Comparison of ENCODE assay signal across 1 cellular context in genomic region chr12:43847945-43848507, GRCh38.
TF ChIP-seq lines count a peak whose summit lies in the region.
"Not testable (repeated sequence)": the region's sequence is repeated elsewhere in the genome, so short reads cannot be mapped to it uniquely, and the experiment has no call there.

No MANE protein-coding gene starts in this region.

TF ChIP-seq in K562, 482 proteins besides CTCF, POLR2A, EP300 and RAD21:
- TF ChIP-seq NR2C2 (CRISPR knock-in tag; IDR thresholded peaks at IDR 0.05) = not testable (repeated sequence)
- TF ChIP-seq NR2C2 (tag; IDR thresholded peaks at IDR 0.05) (peak; percentile 74; the same call in 1 of the 2 replicates), TRIM24 (IDR thresholded peaks at IDR 0.05) (peak; percentile 23 to 74; a peak in 2 of 4 replicates), ESRRA (IDR thresholded peaks at IDR 0.05; ENCODE audit: borderline replicate concordance, low read depth) (peak; percentile 18; the same call in 1 of the 2 replicates), SOX6 (IDR thresholded peaks at IDR 0.05) (peak; percentile 75; the same call in 1 of the 2 replicates), NR2C1 (IDR thresholded peaks at IDR 0.05) (peak; percentile 80), NR2C1 (tag; IDR thresholded peaks at IDR 0.05) (peak; percentile 90), ZNF445 (CRISPR knock-in tag; IDR thresholded peaks at IDR 0.05; ENCODE audit: low read depth) (peak; percentile 83; the same call in 1 of the 2 replicates), SMAD3 (CRISPR knock-in tag; conservative IDR thresholded peaks at IDR 0.05) (0 out of 2 replicates have a peak, but pooled peaks have one; percentile 8), SMARCE1 (IDR thresholded peaks at IDR 0.05) (peak; percentile 13; the same call in 1 of the 2 replicates), TRIM28 (IDR thresholded peaks at IDR 0.05) (0 out of 2 replicates have a peak, but pooled peaks have one; percentile 19)
